18 cellular contexts compared by ENCODE assay signal in genomic region chr14:55323910-55324309, GRCh38.
"Had no signal": no experiment of that assay in that cellular context is flagged by ENCODE, and none has a peak within 500 bp of the region (broad histone marks: within the 10 kb centered on the region; RNA-seq: fewer than 3 reads in every experiment).

No MANE protein-coding gene starts in this region.

- H3K27me3 Mint-ChIP-seq: naive thymus-derived CD8-positive, alpha-beta T cell; stimulated activated naive B cell treated with anti-CD40 and anti-IgM and Interleukin-4, amounts not matched to agents 10 μg/mL and 1 μg/mL and 100 μg/mL, for 72 hours; stimulated activated naive CD8-positive, alpha-beta T cell treated with anti-CD3 and anti-CD28 coated beads, Interleukin-15, Interleukin-2, amounts not matched to agents 100 ng/mL and 50 ng/mL, for 24 hours had no signal

- H3K9me3 Mint-ChIP-seq: immature natural killer cell; naive thymus-derived CD8-positive, alpha-beta T cell; neural crest cell; stimulated activated naive B cell treated with anti-CD40 and anti-IgM and Interleukin-4, amounts not matched to agents 10 μg/mL and 1 μg/mL and 100 μg/mL, for 72 hours; stimulated activated naive CD8-positive, alpha-beta T cell treated with anti-CD3 and anti-CD28 coated beads, Interleukin-15, Interleukin-2, amounts not matched to agents 100 ng/mL and 50 ng/mL, for 24 hours had no signal

- H3K27ac Mint-ChIP-seq: naive thymus-derived CD8-positive, alpha-beta T cell; stimulated activated naive B cell treated with anti-CD40 and anti-IgM and Interleukin-4, amounts not matched to agents 10 μg/mL and 1 μg/mL and 100 μg/mL, for 72 hours; stimulated activated naive CD8-positive, alpha-beta T cell treated with anti-CD3 and anti-CD28 coated beads, Interleukin-15, Interleukin-2, amounts not matched to agents 100 ng/mL and 50 ng/mL, for 24 hours had no signal

- H3K4me3 Mint-ChIP-seq: naive thymus-derived CD8-positive, alpha-beta T cell; neural crest cell; stimulated activated naive B cell treated with anti-CD40 and anti-IgM and Interleukin-4, amounts not matched to agents 10 μg/mL and 1 μg/mL and 100 μg/mL, for 72 hours; stimulated activated naive CD8-positive, alpha-beta T cell treated with anti-CD3 and anti-CD28 coated beads, Interleukin-15, Interleukin-2, amounts not matched to agents 100 ng/mL and 50 ng/mL, for 24 hours had no signal

- ATAC-seq: left ventricle myocardium superior; lower lobe of right lung; naive thymus-derived CD8-positive, alpha-beta T cell; pancreas; right lobe of liver; stimulated activated naive B cell treated with anti-CD40 and anti-IgM and Interleukin-4, amounts not matched to agents 10 μg/mL and 1 μg/mL and 100 μg/mL, for 72 hours had no signal

- DNase-seq: dermis blood vessel endothelial cell; effector memory CD4-positive, alpha-beta T cell; esophagus squamous epithelium; hypothalamus; immature natural killer cell; left ventricle myocardium superior; lower lobe of right lung; naive thymus-derived CD8-positive, alpha-beta T cell; pancreas; retina; right lobe of liver; small intestine; stimulated activated CD4-positive, alpha-beta T cell treated with anti-CD3 and anti-CD28 coated beads, Interleukin-15, amount 100 ng/mL, for 24 hours; stimulated activated CD4-positive, alpha-beta T cell treated with anti-CD3 and anti-CD28 coated beads, Interleukin-2, amount 100 ng/mL, for 48 hours; stimulated activated naive B cell treated with anti-CD40 and anti-IgM and Interleukin-4, amounts not matched to agents 10 μg/mL and 1 μg/mL and 100 μg/mL, for 72 hours; upper lobe of left lung had no signal
